In genomic region chr6:141209890-141210289, GRCh38 we compare ENCODE assay signal across 3 cellular contexts.
"Had no signal": no experiment of that assay in that cellular context is flagged by ENCODE, and none has a peak within 500 bp of the region (broad histone marks: within the 10 kb centered on the region; RNA-seq: fewer than 3 reads in every experiment).

No MANE protein-coding gene starts in this region.

- ATAC-seq: GM12878 had no signal

- DNase-seq: GDM1, GF-D8 had no signal
